14 cellular contexts compared by ENCODE assay signal in the genomic region with DNA sequence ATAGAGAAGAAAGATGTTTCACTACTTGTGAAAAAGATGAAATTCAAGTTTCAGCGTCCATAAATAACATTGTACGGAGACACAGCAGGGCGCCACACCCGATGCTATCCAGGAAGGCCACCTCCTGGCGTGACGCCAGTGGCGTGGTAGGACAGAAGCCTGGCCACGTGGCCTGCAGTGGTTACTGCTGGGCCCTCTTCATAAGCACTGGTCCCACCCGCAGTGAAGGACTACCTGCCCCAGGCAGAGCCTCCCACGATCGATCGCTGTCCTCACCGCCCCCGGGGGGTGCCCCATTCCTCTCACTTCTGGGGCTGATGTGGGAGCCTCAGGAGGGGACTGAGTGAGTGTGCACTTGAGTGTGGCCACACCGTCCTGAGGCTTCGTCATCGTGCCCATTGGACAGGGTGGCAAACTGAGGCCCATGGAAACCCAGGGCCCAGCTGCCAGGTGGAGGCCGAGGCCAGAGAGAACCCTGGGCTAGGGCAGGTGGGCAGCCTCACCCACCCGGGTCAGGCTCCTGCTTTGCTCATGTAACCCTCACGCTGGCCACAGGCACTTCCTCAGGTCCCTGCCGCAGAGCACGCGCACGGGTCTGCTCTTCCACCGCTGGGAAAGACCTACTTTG. TPM values are rescaled to one million over a fixed set of nuclear protein-coding genes. Genes with fewer than 3 reads are reported as not detected.
A peak's percentile ranks its signal among the peaks of the same experiment; 100 is the strongest.
DNase-seq lines count a peak whose midpoint lies in the region; ATAC-seq, FAIRE-seq and TF ChIP-seq lines count a peak whose summit lies in the region.
"Had no signal": no experiment of that assay in that cellular context is flagged by ENCODE, and none has a peak within 500 bp of the region (broad histone marks: within the 10 kb centered on the region; RNA-seq: fewer than 3 reads in every experiment).

No MANE protein-coding gene starts in this region.

- FAIRE-seq in K562 (lab: Jason Lieb, UNC), result peak; percentile 99

- no peaks in the 10 kb centered on the region for H3K27me3 Mint-ChIP-seq in activated T-cell treated with anti-CD3 and anti-CD28 coated beads, Interleukin-2, amount 50 U/mL, for 4 hours (ENCODE audit: low read depth)
- H3K27me3 Mint-ChIP-seq in T-helper 17 cell, result no peaks in the 10 kb centered on the region

- no peak overlapping the region for H3K27ac Mint-ChIP-seq in T-helper 17 cell
- H3K27ac Mint-ChIP-seq: activated T-cell treated with anti-CD3 and anti-CD28 coated beads, Interleukin-2, amount 50 U/mL, for 72 hours had no signal

- TF ChIP-seq CTCF in K562 (IDR thresholded peaks at IDR 0.05 in 2 of 3, conservative IDR thresholded peaks at IDR 0.05 in 1 of 3; ENCODE audit: insufficient read depth in 2 of 3, low read depth in 1 of 3, low read length in 3 of 3) (0 out of 6 replicates have a peak, but pooled peaks of 1 of the 3 experiments have one; percentile 10), stomach (IDR thresholded peaks at IDR 0.05) (no peak)

- H3K9me3 ChIP-seq in K562 (replicated peaks; ENCODE audit: control insufficient read depth, insufficient read depth, low read depth, low read length) (no peaks in the 10 kb centered on the region), stomach (no peaks in the 10 kb centered on the region), T-helper 17 cell (ENCODE audit: control insufficient read depth, low read length, poor library complexity, severe bottlenecking) (no peaks in the 10 kb centered on the region)
- H3K9me3 ChIP-seq: testis had no signal

- no peak for TF ChIP-seq RAD21 in K562 (CRISPR knock-in tag; conservative IDR thresholded peaks at IDR 0.05 in 1 of 2, IDR thresholded peaks at IDR 0.05 in 1 of 2)

- peaks cover 5 to 16% of the 10 kb centered on the region in 2 experiments; a peak in 4 of 5 replicates for H3K27me3 ChIP-seq in K562 (ENCODE audit: control insufficient read depth in 2 of 2, insufficient read depth in 2 of 2, low read length in 2 of 2)
- H3K27me3 ChIP-seq in stomach, result peaks cover 0 to 84% (median 8%) of the 10 kb centered on the region in 3 donors
- H3K27me3 ChIP-seq: testis had no signal

- H3K4me1 ChIP-seq in K562 (replicated peaks in 1 of 2; ENCODE audit: control insufficient read depth in 2 of 2, insufficient read depth in 2 of 2, low read length in 2 of 2) (peaks cover 54 to 86% of the 10 kb centered on the region in 2 experiments), stomach (peaks cover 35 to 58% (median 54%) of the 10 kb centered on the region in 4 donors)

- H3K36me3 Mint-ChIP-seq in activated T-cell treated with anti-CD3 and anti-CD28 coated beads, Interleukin-2, amount 50 U/mL, for 4 hours (ENCODE audit: insufficient read depth), result no peaks in the 10 kb centered on the region
- H3K36me3 Mint-ChIP-seq in T-helper 17 cell (ENCODE audit: low read depth), result no peaks in the 10 kb centered on the region

- TF ChIP-seq POLR2A in K562 (conservative IDR thresholded peaks at IDR 0.05) (0 out of 2 replicates have a peak, but pooled peaks have one; percentile 50), stomach (IDR thresholded peaks at IDR 0.05) (no peak)

- peak overlapping the region; percentile 28 to 84 for H3K9ac ChIP-seq in K562 (ENCODE audit: insufficient read depth in 1 of 2, low read depth in 2 of 2, low read length in 2 of 2)
- H3K9ac ChIP-seq: parathyroid adenoma had no signal

- H3K4me3 ChIP-seq in K562 (no peak overlapping the region), stomach (no peak overlapping the region)

- WGBS in K562 (ENCODE audit: insufficient coverage, low coverage, missing lambda C conversion rate), result 24% methylated on average over 24 of the region's 25 CpGs
- 63 to 73% (median 69%) methylated on average over 15 to 25 of the region's 25 CpGs for WGBS in stomach, 5 donors

- H2AFZ ChIP-seq in K562 (ENCODE audit: low read depth, low read length), result peak overlapping the region; percentile 78
- H2AFZ ChIP-seq: parathyroid adenoma had no signal

- in situ Hi-C loops in K562 (cut with MboI), result loop anchor here (25.0 kb wide), 1 partner anchor 354 kb away; the partner anchor contains the start of gene FAAP20

- H3K9me3 Mint-ChIP-seq in activated T-cell treated with anti-CD3 and anti-CD28 coated beads, Interleukin-2, amount 50 U/mL, for 4 hours, result no peaks in the 10 kb centered on the region
- H3K9me3 Mint-ChIP-seq: activated T-cell treated with anti-CD3 and anti-CD28 coated beads, Interleukin-2, amount 50 U/mL, for 72 hours had no signal

- H4K20me1 ChIP-seq in K562 (replicated peaks; ENCODE audit: control insufficient read depth, insufficient read depth, low read length), result no peaks in the 10 kb centered on the region; the same call in 1 of the 2 replicates

- H3K4me1 Mint-ChIP-seq in activated T-cell treated with anti-CD3 and anti-CD28 coated beads, Interleukin-2, amount 50 U/mL, for 4 hours (ENCODE audit: low read depth), result peaks cover 11% of the 10 kb centered on the region
- no peaks in the 10 kb centered on the region for H3K4me1 Mint-ChIP-seq in T-helper 17 cell

- peak overlapping the region; percentile 63 for H3K27ac ChIP-seq in K562 (ENCODE audit: extremely low read depth, low read depth, low read length)
- no peak overlapping the region for H3K27ac ChIP-seq in stomach
- H3K27ac ChIP-seq: parathyroid adenoma, testis had no signal

- CTCF ChIA-PET in K562 (lab: Yijun Ruan, JAX; ENCODE audit: low intra/inter-chr PET ratio), result no interaction called here

- TF ChIP-seq EP300 in K562 (IDR thresholded peaks at IDR 0.05; ENCODE audit: low read length), result peak; percentile 24; the same call in 1 of the 2 replicates
- no peak for TF ChIP-seq EP300 in stomach (IDR thresholded peaks at IDR 0.05)

- no TSS peak for BruUV-seq in K562 (replicated peaks; lab: Mats Ljungman, UMichigan)

- POLR2A ChIA-PET in K562 (lab: Yijun Ruan, JAX), result interaction anchor here (0.6 to 0.9 kb wide), 4 partner anchors 9 to 313 kb away, joined by 3 to 4 read pairs (median 3); no protein-coding TSS in a partner anchor

- H3K4me2 ChIP-seq in K562 (ENCODE audit: insufficient read depth, low read length), result peak overlapping the region; percentile 52; the same call in 1 of the 2 replicates

- peaks cover 7% of the 10 kb centered on the region for H3K9me1 ChIP-seq in K562 (ENCODE audit: control insufficient read depth, insufficient read depth, low read length)

- H3K36me3 ChIP-seq in K562 (ENCODE audit: control insufficient read depth, insufficient read depth, low read length), result no peaks in the 10 kb centered on the region
- no peaks in the 10 kb centered on the region for H3K36me3 ChIP-seq in stomach

- ATAC-seq in activated T-cell treated with anti-CD3 and anti-CD28 coated beads, Interleukin-2, amount 50 U/mL, for 4 hours, result no peak
- ATAC-seq in K562, result peak; percentile 44
- no peak for ATAC-seq in T-helper 17 cell
- ATAC-seq: activated T-cell treated with anti-CD3 and anti-CD28 coated beads, Interleukin-2, amount 50 U/mL, for 72 hours had no signal

- no peak for DNase-seq in activated T-cell treated with anti-CD3 and anti-CD28 coated beads, Interleukin-2, amount 50 U/mL, for 4 hours
- DNase-seq in activated T-cell treated with anti-CD3 and anti-CD28 coated beads for 4 hours (no peak), NCI-H146 (lab: John Stamatoyannopoulos, UW) (peak; percentile 81), K562 (ENCODE audit: extremely low read depth in 1 of 4, low spot score in 3 of 4) (peak; percentile 79 to 97 (median 84)), stomach (peak; percentile 71), anterior cingulate cortex (lab: John Stamatoyannopoulos, UW) (no peak), GM03348 (ENCODE audit: low spot score) (no peak), T-helper 17 cell (no peak)
- DNase-seq: activated CD4-positive, alpha-beta T cell treated with anti-CD3 and anti-CD28 coated beads for 48 hours; activated T-cell treated with anti-CD3 and anti-CD28 coated beads, Interleukin-2, amount 50 U/mL, for 72 hours; DMS79 treated with DMSO at 0.1 percent for 48 hours; SW 1271; testis had no signal

- H3K79me2 ChIP-seq in K562 (ENCODE audit: control insufficient read depth, insufficient read depth, low read length), result no peaks in the 10 kb centered on the region
- H3K79me2 ChIP-seq: parathyroid adenoma had no signal

- intact Hi-C loops in K562 (cut with micrococcal nuclease), result loop anchor here (10.0 kb wide), 2 partner anchors 103 to 347 kb away; partner anchors contain the start of gene FAAP20
- intact Hi-C loops in stomach (cut with DNase I; ENCODE audit: low total_unique reads), result loop anchor here (5.0 to 10.0 kb wide), 2 partner anchors 103 to 129 kb away; partner anchors contain the start of gene PEX10

- peak overlapping the region; percentile 26 for H3K4me3 Mint-ChIP-seq in activated T-cell treated with anti-CD3 and anti-CD28 coated beads, Interleukin-2, amount 50 U/mL, for 4 hours
- no peak overlapping the region for H3K4me3 Mint-ChIP-seq in T-helper 17 cell
- H3K4me3 Mint-ChIP-seq: activated T-cell treated with anti-CD3 and anti-CD28 coated beads, Interleukin-2, amount 50 U/mL, for 72 hours had no signal

RNA-seq across cellular contexts. Expression of gene HES5, which starts 11.7 kb away (rescaled TPM):
- total RNA-seq in activated T-cell treated with anti-CD3 and anti-CD28 coated beads, Interleukin-2, amount 50 U/mL, for 4 hours, result not detected
- not detected in 2 replicates for total RNA-seq in K562 (2011; cell fraction: chromatin; rRNA removed; ENCODE audit: low replicate concordance)
- not detected in 2 replicates for total RNA-seq in K562 (2011; cell fraction: nucleolus; rRNA removed)
- total RNA-seq in K562 (2011; cell fraction: nucleoplasm; rRNA removed), result not detected in 2 replicates
- not detected in 2 replicates for total RNA-seq in K562 (2014; rRNA removed)
- not detected in 2 replicates for total RNA-seq in K562 (2014; rRNA removed; fragmentation: Illumina TruSeq; extraction: Trizol)
- not detected in 2 replicates for total RNA-seq in K562 (2015; rRNA removed; fragmentation: Illumina TruSeq; extraction: Trizol)
- total RNA-seq in K562 (2021), result not detected in 2 replicates
- polyA plus RNA-seq in K562 (2011; rRNA removed), result not detected in 2 replicates
- polyA plus RNA-seq in K562 (2011; cell fraction: cytosol; rRNA removed), result 0.04 TPM in 1 of 2 replicates, not detected in the other
- polyA plus RNA-seq in K562 (2011; cell fraction: nucleus; rRNA removed), result not detected in 2 replicates
- polyA plus RNA-seq in K562 (2012), result not detected in 2 replicates
- not detected in 2 replicates for polyA plus RNA-seq in K562 (2014; fragmentation: Illumina TruSeq; extraction: Trizol)
- not detected for polyA plus RNA-seq in K562 (2014; fragmentation: Nextera tagmentation; extraction: Ambion mirVana)
- not detected in 2 replicates for polyA plus RNA-seq in K562 (2014; rRNA removed)
- not detected in 2 replicates for polyA minus RNA-seq in K562 (2011; rRNA and poly(A)+ RNA removed)
- not detected in 2 replicates for polyA minus RNA-seq in K562 (2011; cell fraction: cytosol; rRNA and poly(A)+ RNA removed)
- not detected in 2 replicates for polyA minus RNA-seq in K562 (2011; cell fraction: nucleus; rRNA and poly(A)+ RNA removed)
- total RNA-seq in stomach, result 1 to 10 TPM in 1 of 5 donors, not detected in 4; 9.6 TPM
- under 1 TPM in 1 of 3 donors, not detected in 2; 0.25 TPM for polyA plus RNA-seq in stomach
- not detected for total RNA-seq in T-helper 17 cell

RNA-seq across cellular contexts. Expression of gene TNFRSF14, which starts 14.4 kb away (rescaled TPM):
- 100 to 1,000 TPM in 2 of 3 donors, 10 to 100 TPM in 1; 99.3 to 164 (median 114) TPM for total RNA-seq in activated T-cell treated with anti-CD3 and anti-CD28 coated beads, Interleukin-2, amount 50 U/mL, for 4 hours
- 2.5 and 7.5 TPM in 2 replicates for total RNA-seq in K562 (2011; cell fraction: chromatin; rRNA removed; ENCODE audit: low replicate concordance)
- total RNA-seq in K562 (2011; cell fraction: nucleolus; rRNA removed), result 4.8 and 5.5 TPM in 2 replicates
- 3.3 and 3.4 TPM in 2 replicates for total RNA-seq in K562 (2011; cell fraction: nucleoplasm; rRNA removed)
- total RNA-seq in K562 (2014; rRNA removed), result 0.68 and 0.73 TPM in 2 replicates
- total RNA-seq in K562 (2014; rRNA removed; fragmentation: Illumina TruSeq; extraction: Trizol), result 0.11 and 0.16 TPM in 2 replicates
- 1.1 and 1.3 TPM in 2 replicates for total RNA-seq in K562 (2015; rRNA removed; fragmentation: Illumina TruSeq; extraction: Trizol)
- 1.8 and 2.1 TPM in 2 replicates for total RNA-seq in K562 (2021)
- polyA plus RNA-seq in K562 (2011; rRNA removed), result 0.68 and 1.3 TPM in 2 replicates
- polyA plus RNA-seq in K562 (2011; cell fraction: cytosol; rRNA removed), result 0.97 and 1.0 TPM in 2 replicates
- polyA plus RNA-seq in K562 (2011; cell fraction: nucleus; rRNA removed), result 11.2 and 14.0 TPM in 2 replicates
- polyA plus RNA-seq in K562 (2012), result 3.3 and 11.5 TPM in 2 replicates
- polyA plus RNA-seq in K562 (2014; fragmentation: Illumina TruSeq; extraction: Trizol), result 0.58 and 0.89 TPM in 2 replicates
- not detected for polyA plus RNA-seq in K562 (2014; fragmentation: Nextera tagmentation; extraction: Ambion mirVana)
- polyA plus RNA-seq in K562 (2014; rRNA removed), result 1.6 and 2.3 TPM in 2 replicates
- 0.15 and 0.18 TPM in 2 replicates for polyA minus RNA-seq in K562 (2011; rRNA and poly(A)+ RNA removed)
- polyA minus RNA-seq in K562 (2011; cell fraction: cytosol; rRNA and poly(A)+ RNA removed), result not detected in 2 replicates
- polyA minus RNA-seq in K562 (2011; cell fraction: nucleus; rRNA and poly(A)+ RNA removed), result 1.6 and 2.0 TPM in 2 replicates
- 100 to 1,000 TPM in 3 of 5 donors, 10 to 100 TPM in 2; 33.2 to 413 (median 301) TPM for total RNA-seq in stomach
- 100 to 1,000 TPM in 1 of 3 donors, 10 to 100 TPM in 2; 58.0 to 128 (median 64.8) TPM for polyA plus RNA-seq in stomach
- total RNA-seq in T-helper 17 cell, result 100 to 1,000 TPM; 179 to 212 TPM

RNA-seq across cellular contexts. Expression of gene PANK4, which starts 15.3 kb away (rescaled TPM):
- 10 to 100 TPM; 38.4 to 40.5 (median 40.0) TPM for total RNA-seq in activated T-cell treated with anti-CD3 and anti-CD28 coated beads, Interleukin-2, amount 50 U/mL, for 4 hours
- total RNA-seq in K562 (2011; cell fraction: chromatin; rRNA removed; ENCODE audit: low replicate concordance), result 114 and 307 TPM in 2 replicates
- total RNA-seq in K562 (2011; cell fraction: nucleolus; rRNA removed), result 194 and 202 TPM in 2 replicates
- total RNA-seq in K562 (2011; cell fraction: nucleoplasm; rRNA removed), result 119 and 146 TPM in 2 replicates
- total RNA-seq in K562 (2014; rRNA removed), result 39.6 and 50.7 TPM in 2 replicates
- 15.3 and 19.2 TPM in 2 replicates for total RNA-seq in K562 (2014; rRNA removed; fragmentation: Illumina TruSeq; extraction: Trizol)
- 29.7 and 32.0 TPM in 2 replicates for total RNA-seq in K562 (2015; rRNA removed; fragmentation: Illumina TruSeq; extraction: Trizol)
- 55.6 and 61.3 TPM in 2 replicates for total RNA-seq in K562 (2021)
- polyA plus RNA-seq in K562 (2011; rRNA removed), result 23.3 and 39.3 TPM in 2 replicates
- 21.3 and 25.3 TPM in 2 replicates for polyA plus RNA-seq in K562 (2011; cell fraction: cytosol; rRNA removed)
- polyA plus RNA-seq in K562 (2011; cell fraction: nucleus; rRNA removed), result 181 and 249 TPM in 2 replicates
- 28.4 and 32.3 TPM in 2 replicates for polyA plus RNA-seq in K562 (2012)
- polyA plus RNA-seq in K562 (2014; fragmentation: Illumina TruSeq; extraction: Trizol), result 31.5 and 31.8 TPM in 2 replicates
- polyA plus RNA-seq in K562 (2014; fragmentation: Nextera tagmentation; extraction: Ambion mirVana), result 1 to 10 TPM in 1 of 2 experiments, under 1 TPM in 1; 0.93 to 1.4 TPM
- polyA plus RNA-seq in K562 (2014; rRNA removed), result 41.3 and 42.3 TPM in 2 replicates
- 22.3 and 22.4 TPM in 2 replicates for polyA minus RNA-seq in K562 (2011; rRNA and poly(A)+ RNA removed)
- polyA minus RNA-seq in K562 (2011; cell fraction: cytosol; rRNA and poly(A)+ RNA removed), result 35.2 and 42.6 TPM in 2 replicates
- 116 and 142 TPM in 2 replicates for polyA minus RNA-seq in K562 (2011; cell fraction: nucleus; rRNA and poly(A)+ RNA removed)
- total RNA-seq in stomach, result 10 to 100 TPM in 4 of 5 donors, 1 to 10 TPM in 1; 6.4 to 86.0 (median 27.9) TPM
- polyA plus RNA-seq in stomach, result 10 to 100 TPM in 2 of 3 donors, 1 to 10 TPM in 1; 7.6 to 17.2 (median 15.6) TPM
- total RNA-seq in T-helper 17 cell, result 10 to 100 TPM; 47.9 to 53.5 TPM

RNA-seq across cellular contexts. Expression of gene PRXL2B, which starts 44.8 kb away (rescaled TPM):
- total RNA-seq in activated T-cell treated with anti-CD3 and anti-CD28 coated beads, Interleukin-2, amount 50 U/mL, for 4 hours, result 10 to 100 TPM; 33.8 to 42.3 (median 40.8) TPM
- total RNA-seq in K562 (2011; cell fraction: chromatin; rRNA removed; ENCODE audit: low replicate concordance), result 4.0 and 14.5 TPM in 2 replicates
- total RNA-seq in K562 (2011; cell fraction: nucleolus; rRNA removed), result 13.0 and 14.3 TPM in 2 replicates
- 5.5 and 8.1 TPM in 2 replicates for total RNA-seq in K562 (2011; cell fraction: nucleoplasm; rRNA removed)
- 14.0 and 16.4 TPM in 2 replicates for total RNA-seq in K562 (2014; rRNA removed)
- total RNA-seq in K562 (2014; rRNA removed; fragmentation: Illumina TruSeq; extraction: Trizol), result 3.3 and 4.1 TPM in 2 replicates
- total RNA-seq in K562 (2015; rRNA removed; fragmentation: Illumina TruSeq; extraction: Trizol), result 11.8 TPM in 2 replicates
- 25.3 and 28.1 TPM in 2 replicates for total RNA-seq in K562 (2021)
- polyA plus RNA-seq in K562 (2011; rRNA removed), result 6.7 and 7.0 TPM in 2 replicates
- 9.9 and 25.7 TPM in 2 replicates for polyA plus RNA-seq in K562 (2011; cell fraction: cytosol; rRNA removed)
- polyA plus RNA-seq in K562 (2011; cell fraction: nucleus; rRNA removed), result 20.2 and 28.6 TPM in 2 replicates
- polyA plus RNA-seq in K562 (2012), result 11.9 and 22.1 TPM in 2 replicates
- 15.2 and 16.6 TPM in 2 replicates for polyA plus RNA-seq in K562 (2014; fragmentation: Illumina TruSeq; extraction: Trizol)
- polyA plus RNA-seq in K562 (2014; fragmentation: Nextera tagmentation; extraction: Ambion mirVana), result 1 to 10 TPM in 1 of 2 experiments, under 1 TPM in 1; 0.99 to 1.7 TPM
- polyA plus RNA-seq in K562 (2014; rRNA removed), result 17.6 and 20.7 TPM in 2 replicates
- 1.8 and 4.0 TPM in 2 replicates for polyA minus RNA-seq in K562 (2011; rRNA and poly(A)+ RNA removed)
- 3.9 and 7.0 TPM in 2 replicates for polyA minus RNA-seq in K562 (2011; cell fraction: cytosol; rRNA and poly(A)+ RNA removed)
- 5.4 and 6.8 TPM in 2 replicates for polyA minus RNA-seq in K562 (2011; cell fraction: nucleus; rRNA and poly(A)+ RNA removed)
- 100 to 1,000 TPM in 1 of 5 donors, 10 to 100 TPM in 3, 1 to 10 TPM in 1; 8.5 to 668 (median 21.0) TPM for total RNA-seq in stomach
- polyA plus RNA-seq in stomach, result 10 to 100 TPM; 18.9 to 23.8 (median 20.9) TPM
- total RNA-seq in T-helper 17 cell, result 10 to 100 TPM; 17.6 to 18.5 TPM

Comparison
In these comparisons a context has a peak if more than half of its experiments do, and no peak if none do; other contexts are left out.
1. DNase-seq: peak in NCI-H146 (single experiment), K562 (4 of 4) and stomach (single experiment); none in activated T-cell treated with anti-CD3 and anti-CD28 coated beads, Interleukin-2, amount 50 U/mL, for 4 hours (single experiment), activated T-cell treated with anti-CD3 and anti-CD28 coated beads for 4 hours (single experiment), anterior cingulate cortex (0 of 58), GM03348 (single experiment) and T-helper 17 cell (0 of 3).
2. RNA of gene TNFRSF14, which starts 14.4 kb away (total RNA-seq): 33.2 to 413 TPM in stomach, 179 to 212 TPM in T-helper 17 cell and 99.3 to 164 TPM in activated T-cell treated with anti-CD3 and anti-CD28 coated beads, Interleukin-2, amount 50 U/mL, for 4 hours; 0.11 to 7.5 TPM in K562; every median in the first group is over 4 times any median in the second.